In genomic region chr2:177344316-177344715, GRCh38 we compare ENCODE assay signal across 21 cellular contexts. TPM values are rescaled to one million over a fixed set of nuclear protein-coding genes. Genes with fewer than 3 reads are reported as not detected.
DNase-seq lines count a peak whose midpoint lies in the region; ATAC-seq, FAIRE-seq and TF ChIP-seq lines count a peak whose summit lies in the region.
"Had no signal": no experiment of that assay in that cellular context is flagged by ENCODE, and none has a peak within 500 bp of the region (broad histone marks: within the 10 kb centered on the region; RNA-seq: fewer than 3 reads in every experiment).

No MANE protein-coding gene starts in this region.

- POLR2A ChIA-PET in GM12878 (lab: Charles Lee) = no interaction called here

- RAD21 ChIA-PET in GM12878 (lab: Charles Lee; ENCODE audit: unreplicated experiment) = no interaction called here

- ATAC-seq in GM23338 (peak; percentile 50; the same call in 2 of the 3 replicates), GM12878 (peak; percentile 46; the same call in 1 of the 3 replicates)

- SMC1A ChIA-PET in GM12878 (lab: Charles Lee; ENCODE audit: uncharacterized antibody, unreplicated experiment) = interaction anchor here (0.6 to 2.9 kb wide), 4 partner anchors 9 to 180 kb away, joined by 3 to 11 read pairs (median 4); no protein-coding TSS in a partner anchor

- CTCF ChIA-PET in GM12878 (lab: Yijun Ruan, JAX) = interaction anchor here (0.6 to 6.5 kb wide), 7 partner anchors 8 to 573 kb away, joined by 3 to 34 read pairs (median 3); no protein-coding TSS in a partner anchor

- H3K36me3 ChIP-seq in GM23338 (ENCODE audit: insufficient read depth) = no peaks in the 10 kb centered on the region
- H3K36me3 ChIP-seq in OCI-LY3 (replicated peaks; ENCODE audit: low read depth, low read length) = no peaks in the 10 kb centered on the region
- no peaks in the 10 kb centered on the region for H3K36me3 ChIP-seq in GM12878 (ENCODE audit: control insufficient read depth in 2 of 2, insufficient read depth in 2 of 2, low read length in 1 of 2)
- no peaks in the 10 kb centered on the region for H3K36me3 ChIP-seq in stomach

- H3K36me3 Mint-ChIP-seq in GM23338 (ENCODE audit: low read depth) = no peaks in the 10 kb centered on the region
- H3K36me3 Mint-ChIP-seq in T-helper 2 cell treated with Interferon-gamma antibody and Interleukin-4, amounts not matched to agents 5 μg/mL and 100 μg/mL, for 36 hours (ENCODE audit: low read depth) = no peaks in the 10 kb centered on the region

- no peak overlapping the region for H3K9ac ChIP-seq in OCI-LY3 (ENCODE audit: low read length)
- H3K9ac ChIP-seq in GM12878 (ENCODE audit: control insufficient read depth, insufficient read depth, low read length) = no peak overlapping the region

- no peak for DNase-seq in GM23338 (ENCODE audit: low spot score)
- no peak for DNase-seq in GM12878 (ENCODE audit: low read depth, low spot score)
- DNase-seq in T-helper 2 cell treated with Interferon-gamma antibody and Interleukin-4, amounts not matched to agents 5 μg/mL and 100 μg/mL, for 36 hours (ENCODE audit: low spot score) = no peak
- no peak for DNase-seq in stomach
- no peak for DNase-seq in UCSD-AML1 (lab: John Stamatoyannopoulos, UW; ENCODE audit: unreplicated experiment)
- no peak for DNase-seq in COR-L47 (lab: John Stamatoyannopoulos, UW)
- DNase-seq: EL, GF-D8, NCI-H1105, NCI-H146, NCI-H2029, NCI-H2171, NCI-H446, NCI-H526 had no signal

- H3K9me2 ChIP-seq in GM23338 (ENCODE audit: insufficient read depth) = no peaks in the 10 kb centered on the region

- H3K27ac Mint-ChIP-seq in GM23338 = no peak overlapping the region
- no peak overlapping the region for H3K27ac Mint-ChIP-seq in T-helper 2 cell treated with Interferon-gamma antibody and Interleukin-4, amounts not matched to agents 5 μg/mL and 100 μg/mL, for 36 hours
- H3K27ac Mint-ChIP-seq: CD14-positive monocyte had no signal

- TF ChIP-seq CTCF in C4-2B (conservative IDR thresholded peaks at IDR 0.05) = peak; percentile 21
- TF ChIP-seq CTCF in GM23338 (conservative IDR thresholded peaks at IDR 0.05; ENCODE audit: low read depth in 2 of 2) = 0 out of 4 replicates have a peak, but pooled peaks of 1 of the 2 experiments have one; percentile 17
- 0 out of 2 replicates have a peak, but pooled peaks have one; percentile 13 for TF ChIP-seq CTCF in OCI-LY3 (IDR thresholded peaks at IDR 0.05; ENCODE audit: low read depth, low read length)
- TF ChIP-seq CTCF in GM12878 (IDR thresholded peaks at IDR 0.05 in 2 of 3, conservative IDR thresholded peaks at IDR 0.05 in 1 of 3; ENCODE audit: control insufficient read depth in 2 of 3, extremely low read depth in 1 of 3, insufficient read depth in 1 of 3, low read depth in 3 of 3, low read length in 3 of 3) = no peak
- no peak for TF ChIP-seq CTCF in stomach (IDR thresholded peaks at IDR 0.05)

- in situ Hi-C loops in GM12878 (cut with MboI) = loop anchor here (25.0 kb wide), 1 partner anchor 1207 kb away; the partner anchor contains the start of gene HOXD8

- H3K27me3 Mint-ChIP-seq in GM23338 (ENCODE audit: insufficient read depth, low read depth, poor library complexity) = no peaks in the 10 kb centered on the region
- no peaks in the 10 kb centered on the region for H3K27me3 Mint-ChIP-seq in T-helper 2 cell treated with Interferon-gamma antibody and Interleukin-4, amounts not matched to agents 5 μg/mL and 100 μg/mL, for 36 hours (ENCODE audit: low read depth)

- H3K9me3 Mint-ChIP-seq in GM23338 = no peaks in the 10 kb centered on the region
- no peaks in the 10 kb centered on the region for H3K9me3 Mint-ChIP-seq in T-helper 2 cell treated with Interferon-gamma antibody and Interleukin-4, amounts not matched to agents 5 μg/mL and 100 μg/mL, for 36 hours
- H3K9me3 Mint-ChIP-seq: CD14-positive monocyte had no signal

- no TSS peak for BruUV-seq in GM12878 (replicated peaks; lab: Mats Ljungman, UMichigan)

- H3K27ac ChIP-seq in C4-2B = no peak overlapping the region
- no peak overlapping the region for H3K27ac ChIP-seq in GM23338 (ENCODE audit: low read depth)
- no peak overlapping the region for H3K27ac ChIP-seq in OCI-LY3 (ENCODE audit: low read length)
- no peak overlapping the region for H3K27ac ChIP-seq in GM12878 (ENCODE audit: control insufficient read depth, insufficient read depth)
- H3K27ac ChIP-seq in stomach = no peak overlapping the region

- H3K4me3 ChIP-seq in GM23338 = no peak overlapping the region
- no peak overlapping the region for H3K4me3 ChIP-seq in OCI-LY3 (ENCODE audit: low read length)
- no peak overlapping the region for H3K4me3 ChIP-seq in GM12878
- H3K4me3 ChIP-seq in stomach = no peak overlapping the region

- no peaks in the 10 kb centered on the region for H3K4me1 ChIP-seq in GM23338 (ENCODE audit: insufficient read depth)
- H3K4me1 ChIP-seq in OCI-LY3 (ENCODE audit: low read length) = no peaks in the 10 kb centered on the region
- H3K4me1 ChIP-seq in GM12878 (ENCODE audit: control insufficient read depth, insufficient read depth, low read length) = peaks cover 9% of the 10 kb centered on the region
- H3K4me1 ChIP-seq in stomach = no peaks in the 10 kb centered on the region

- 100% methylated on average over 1 of the region's 1 CpG for WGBS in GM12878 (ENCODE audit: insufficient coverage, insufficient replicate concordance, low lambda C conversion rate, missing lambda C conversion rate)
- 96 to 100% (median 97%) methylated on average over 1 of the region's 1 CpG for WGBS in stomach, 5 donors

- intact Hi-C loops in GM12878 (cut with micrococcal nuclease; ENCODE audit: unreplicated experiment) (no loop called here), stomach (cut with DNase I; ENCODE audit: low total_unique reads) (loop anchor here (10.0 kb wide), 1 partner anchor 390 kb away; no protein-coding TSS in a partner anchor)

- no peak for TF ChIP-seq POLR2A in GM12878 (IDR thresholded peaks at IDR 0.05; ENCODE audit: low read depth, low read length)
- TF ChIP-seq POLR2A in stomach (IDR thresholded peaks at IDR 0.05) = no peak

- no peaks in the 10 kb centered on the region for H3K4me1 Mint-ChIP-seq in GM23338
- peaks cover 5% of the 10 kb centered on the region for H3K4me1 Mint-ChIP-seq in T-helper 2 cell treated with Interferon-gamma antibody and Interleukin-4, amounts not matched to agents 5 μg/mL and 100 μg/mL, for 36 hours (ENCODE audit: low read depth)

- H4K20me1 ChIP-seq in GM23338 (replicated peaks; ENCODE audit: insufficient read depth) = no peaks in the 10 kb centered on the region
- no peaks in the 10 kb centered on the region for H4K20me1 ChIP-seq in OCI-LY3 (ENCODE audit: insufficient read depth, low read length)
- no peaks in the 10 kb centered on the region for H4K20me1 ChIP-seq in GM12878 (ENCODE audit: control insufficient read depth, insufficient read depth)

- no peaks in the 10 kb centered on the region for H3K9me3 ChIP-seq in OCI-LY3 (ENCODE audit: insufficient read depth, low read length)
- no peaks in the 10 kb centered on the region for H3K9me3 ChIP-seq in GM12878 (replicated peaks; ENCODE audit: control insufficient read depth, insufficient read depth, low read length)
- no peaks in the 10 kb centered on the region for H3K9me3 ChIP-seq in stomach

- H3K79me2 ChIP-seq in GM23338 (replicated peaks; ENCODE audit: insufficient read depth) (no peaks in the 10 kb centered on the region), OCI-LY3 (ENCODE audit: low read length) (no peaks in the 10 kb centered on the region), GM12878 (ENCODE audit: control insufficient read depth, insufficient read depth, low read length) (no peaks in the 10 kb centered on the region)

- H3F3A ChIP-seq in GM23338 (replicated peaks; ENCODE audit: low read depth) = no peaks in the 10 kb centered on the region

- no peak for TF ChIP-seq EP300 in GM12878 (IDR thresholded peaks at IDR 0.05; ENCODE audit: borderline replicate concordance in 1 of 2, control insufficient read depth in 1 of 2, low read depth in 2 of 2, low read length in 2 of 2)
- TF ChIP-seq EP300 in stomach (IDR thresholded peaks at IDR 0.05) = no peak

- TF ChIP-seq RAD21 in GM12878 (IDR thresholded peaks at IDR 0.05; ENCODE audit: insufficient read depth, low read depth, low read length) = no peak

- no peak overlapping the region for H3K4me2 ChIP-seq in GM23338
- H3K4me2 ChIP-seq in OCI-LY3 (ENCODE audit: low read length) = no peak overlapping the region
- H3K4me2 ChIP-seq in GM12878 (ENCODE audit: control insufficient read depth, insufficient read depth) = no peak overlapping the region

- FAIRE-seq in GM12878 (lab: Jason Lieb, UNC) = no peak
- FAIRE-seq: A204.1, D721Med, H1, RCC 7860 had no signal

- H3K27me3 ChIP-seq in GM23338 (ENCODE audit: insufficient read depth) (no peaks in the 10 kb centered on the region), OCI-LY3 (ENCODE audit: low read depth, low read length) (no peaks in the 10 kb centered on the region), GM12878 (replicated peaks in 1 of 2; ENCODE audit: control insufficient read depth in 2 of 2, insufficient read depth in 2 of 2, low read length in 1 of 2) (no peaks in the 10 kb centered on the region), stomach (no peaks in the 10 kb centered on the region)

- H2AFZ ChIP-seq in GM23338 = no peak overlapping the region
- H2AFZ ChIP-seq in OCI-LY3 (ENCODE audit: low read depth, low read length) = no peak overlapping the region
- H2AFZ ChIP-seq in GM12878 (ENCODE audit: control insufficient read depth, low read depth, low read length) = no peak overlapping the region

- no peak overlapping the region for H3K4me3 Mint-ChIP-seq in GM23338
- H3K4me3 Mint-ChIP-seq in T-helper 2 cell treated with Interferon-gamma antibody and Interleukin-4, amounts not matched to agents 5 μg/mL and 100 μg/mL, for 36 hours = no peak overlapping the region
- H3K4me3 Mint-ChIP-seq: CD14-positive monocyte had no signal

RNA-seq across cellular contexts. Expression of gene AGPS, which starts 48.3 kb away (rescaled TPM):
- total RNA-seq in GM23338 (2014; rRNA removed; shearing (Covaris generic)) = 62.6 and 73.2 TPM in 2 replicates
- polyA plus RNA-seq in GM23338 (2016; fragmentation: Nextera tagmentation; extraction: Ambion mirVana) (12.2 and 14.6 TPM in 2 replicates), GM12878 (2011; rRNA removed) (28.1 and 49.6 TPM in 2 replicates), GM12878 (2014; fragmentation: Illumina TruSeq; extraction: Trizol) (32.6 and 38.0 TPM in 2 replicates), GM12878 (2014; fragmentation: Nextera tagmentation; extraction: Ambion mirVana) (10 to 100 TPM in 1 of 2 experiments, 1 to 10 TPM in 1; 7.9 to 11.1 TPM), GM12878 (2014; rRNA removed) (43.2 and 43.8 TPM in 2 replicates), GM12878 (2016; fragmentation: Nextera tagmentation; extraction: Ambion mirVana) (10 to 100 TPM; 42.3 to 46.0 TPM), stomach (1 to 10 TPM; 4.2 to 9.2 (median 7.3) TPM)
- total RNA-seq in GM12878 (2013; cell fraction: nucleolus; rRNA removed) = 61.8 and 83.2 TPM in 2 replicates
- total RNA-seq in GM12878 (2014; rRNA removed) (37.7 and 45.5 TPM in 2 replicates), GM12878 (2014; rRNA removed; fragmentation: Illumina TruSeq; extraction: Trizol) (39.7 and 39.8 TPM in 2 replicates), GM12878 (2021) (54.1 and 54.2 TPM in 2 replicates), stomach (100 to 1,000 TPM in 1 of 5 donors, 10 to 100 TPM in 3, 1 to 10 TPM in 1; 8.2 to 163 (median 43.7) TPM)
- 6.5 TPM for polyA plus RNA-seq in GM12878 (2011; ENCODE audit: low read depth)
- 7.5 and 9.2 TPM in 2 replicates for polyA plus RNA-seq in GM12878 (2011; cell fraction: cytosol; rRNA removed)
- polyA plus RNA-seq in GM12878 (2011; cell fraction: nucleus; rRNA removed) = 10.8 and 15.0 TPM in 2 replicates
- 10.6 and 13.5 TPM in 2 replicates for polyA plus RNA-seq in GM12878 (2012)
- polyA minus RNA-seq in GM12878 (2011; rRNA and poly(A)+ RNA removed) = 17.5 and 31.1 TPM in 2 replicates
- 11.4 and 16.7 TPM in 2 replicates for polyA minus RNA-seq in GM12878 (2011; cell fraction: cytosol; rRNA and poly(A)+ RNA removed)
- polyA minus RNA-seq in GM12878 (2011; cell fraction: nucleus; rRNA and poly(A)+ RNA removed) = 15.0 and 28.9 TPM in 2 replicates

Comparison
In these comparisons a context has a peak if more than half of its experiments do, and no peak if none do; other contexts are left out.
1. CTCF ChIP-seq: peak in C4-2B (single experiment) and OCI-LY3 (single experiment); none in GM12878 (0 of 3) and stomach (0 of 7).